Comparison of ENCODE assay signal across 8 cellular contexts in the genomic region with DNA sequence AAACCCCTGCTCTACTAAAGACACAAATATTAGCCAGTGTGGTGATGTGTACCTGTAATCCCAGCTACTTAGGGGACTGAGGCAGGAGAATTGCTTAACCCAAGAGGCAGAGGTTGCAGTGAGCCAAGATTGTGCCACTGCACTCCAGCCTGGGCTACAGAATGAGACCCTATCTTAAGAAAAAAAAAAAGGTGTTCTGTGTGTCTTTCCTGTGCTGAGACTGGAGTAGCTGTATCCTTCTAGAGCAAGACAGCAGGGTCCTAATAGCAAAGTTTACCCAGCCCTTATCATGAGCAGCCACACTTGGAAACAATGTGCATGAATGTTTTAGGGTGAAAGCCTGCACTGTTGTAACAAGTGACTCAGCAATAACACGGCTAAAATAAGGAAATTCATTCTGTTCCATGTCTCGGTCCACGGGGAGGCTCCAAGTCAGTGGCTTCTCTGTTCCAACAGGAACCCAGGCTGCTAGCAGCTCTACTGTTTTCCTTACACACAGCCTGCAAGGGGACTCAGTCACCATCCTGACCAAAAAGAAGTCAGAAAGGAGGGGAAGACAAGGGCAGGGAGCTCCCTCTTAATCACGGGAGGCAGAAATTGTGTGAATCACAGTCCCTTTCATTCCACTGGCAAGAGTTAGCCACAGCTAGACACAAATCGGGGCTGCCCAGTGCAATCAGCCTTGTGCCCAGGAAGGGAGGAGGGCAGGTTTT. TPM values are rescaled to one million over a fixed set of nuclear protein-coding genes. Genes with fewer than 3 reads are reported as not detected.
DNase-seq lines count a peak whose midpoint lies in the region; ATAC-seq and TF ChIP-seq lines count a peak whose summit lies in the region.

No MANE protein-coding gene starts in this region.

- ATAC-seq in HG03457 (IDR thresholded peaks at IDR 0.05; ENCODE audit: unreplicated experiment): no peak

- no peak for TF ChIP-seq CTCF in right atrium auricular region (IDR thresholded peaks at IDR 0.05)
- no peak for TF ChIP-seq CTCF in uterus (IDR thresholded peaks at IDR 0.05)

- H3K4me1 ChIP-seq in right atrium auricular region (peaks cover 0 to 12% of the 10 kb centered on the region in 2 donors), uterus (no peaks in the 10 kb centered on the region)

- H3K36me3 ChIP-seq in right atrium auricular region (no peaks in the 10 kb centered on the region), uterus (no peaks in the 10 kb centered on the region)

- no peak for TF ChIP-seq POLR2A in uterus (IDR thresholded peaks at IDR 0.05)

- intact Hi-C loops in uterus (cut with DNase I; ENCODE audit: low total_unique reads): no loop called here

- no peaks in the 10 kb centered on the region for H3K27me3 ChIP-seq in right atrium auricular region
- H3K27me3 ChIP-seq in uterus: no peaks in the 10 kb centered on the region

- H3K4me3 ChIP-seq in right atrium auricular region (no peak overlapping the region), uterus (no peak overlapping the region)

- H3K9me3 ChIP-seq in right atrium auricular region: no peaks in the 10 kb centered on the region
- no peaks in the 10 kb centered on the region for H3K9me3 ChIP-seq in uterus

- peak overlapping the region in 1 of 2 donors; percentile 25 for H3K27ac ChIP-seq in right atrium auricular region
- H3K27ac ChIP-seq in uterus: no peak overlapping the region

- peak; percentile 44 for DNase-seq in HCEC 1CT
- DNase-seq in amniotic epithelial cell (ENCODE audit: low read depth): peak; percentile 84
- peak; percentile 68 for DNase-seq in right atrium auricular region (ENCODE audit: low spot score)
- peak; percentile 15 for DNase-seq in smooth muscle cell of the brain vasculature (ENCODE audit: low read depth, low spot score)
- DNase-seq in NK-92 (lab: John Stamatoyannopoulos, UW; ENCODE audit: unreplicated experiment): no peak
- DNase-seq in uterus: no peak
- DNase-seq in NCI-H2107 (lab: John Stamatoyannopoulos, UW): no peak

RNA-seq across cellular contexts. Expression of gene SLC5A11, which starts 7.1 kb away (rescaled TPM):
- total RNA-seq in right atrium auricular region: not detected
- not detected for total RNA-seq in uterus

Comparison
In these comparisons a context has a peak if more than half of its experiments do, and no peak if none do; other contexts are left out.
1. DNase-seq: peak in HCEC 1CT (single experiment), amniotic epithelial cell (single experiment), right atrium auricular region (single experiment) and smooth muscle cell of the brain vasculature (single experiment); none in NK-92 (single experiment), uterus (0 of 2) and NCI-H2107 (single experiment).